ENCODE assay signal across 15 cellular contexts in genomic region chr15:35448294-35448693, GRCh38.
"Had no signal": no experiment of that assay in that cellular context is flagged by ENCODE, and none has a peak within 500 bp of the region (broad histone marks: within the 10 kb centered on the region; RNA-seq: fewer than 3 reads in every experiment).

No MANE protein-coding gene starts in this region.

- DNase-seq: activated CD4-positive, alpha-beta T cell treated with anti-CD3 and anti-CD28 coated beads, Interleukin-2, amount 50 U/mL, for 48 hours; activated gamma-delta T cell treated with Interleukin-2 at 50 U/mL for 16 hours; activated naive CD8-positive, alpha-beta T cell treated with anti-CD3 and anti-CD28 coated beads for 36 hours; body of pancreas; cortex of kidney; mesenchymal stem cell; mucosa of descending colon; naive B cell; stimulated activated CD4-positive, alpha-beta T cell treated with anti-CD3 and anti-CD28 coated beads, Interleukin-12 subunit alpha, Interleukin-12 subunit beta, amount 100 ng/mL, for 4 hours; stimulated activated CD4-positive, alpha-beta T cell treated with anti-CD3 and anti-CD28 coated beads, Interleukin-1b, Interleukin-23, amount 100 ng/mL, for 48 hours; stimulated activated CD8-positive, alpha-beta memory T cell treated with anti-CD3 and anti-CD28 coated beads, Interleukin-4, amount 100 ng/mL, for 48 hours; stimulated activated naive CD4-positive, alpha-beta T cell; T-helper 2 cell had no signal

- H3K9me3 ChIP-seq: body of pancreas, esophagus muscularis mucosa, mucosa of descending colon had no signal

- H3K4me1 ChIP-seq: body of pancreas had no signal

- ATAC-seq: body of pancreas, mucosa of descending colon had no signal

- H3K27me3 ChIP-seq: body of pancreas, esophagus muscularis mucosa had no signal

- H3K4me3 ChIP-seq: body of pancreas, esophagus muscularis mucosa, mucosa of descending colon had no signal

- H3K27ac ChIP-seq: body of pancreas, esophagus muscularis mucosa, VCaP had no signal
